Comparison of ENCODE assay signal across 5 cellular contexts in the genomic region with DNA sequence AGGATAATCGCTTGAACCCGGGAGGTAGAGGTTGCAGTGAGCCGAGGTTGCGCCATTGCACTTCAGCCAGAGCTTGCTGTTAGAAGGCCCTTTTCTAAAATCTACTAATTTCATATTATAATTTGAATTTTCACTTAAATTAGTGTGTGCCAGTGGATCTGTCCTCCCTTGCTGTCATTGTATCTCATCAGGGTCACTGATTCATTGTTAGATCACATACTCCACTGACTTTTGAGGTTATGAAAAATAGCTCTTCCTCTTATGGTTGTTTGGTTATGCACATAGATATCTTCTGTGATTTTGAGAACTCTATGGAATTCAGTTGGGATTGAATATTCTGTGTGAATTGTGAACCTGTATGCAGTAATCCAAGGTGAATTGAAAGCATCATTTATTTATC.
"Had no signal": no experiment of that assay in that cellular context is flagged by ENCODE, and none has a peak within 500 bp of the region (broad histone marks: within the 10 kb centered on the region; RNA-seq: fewer than 3 reads in every experiment).

No MANE protein-coding gene starts in this region.

- DNase-seq: GM23248, GOT3, H7, IMR-90, KG1 had no signal
